26 cellular contexts compared by ENCODE assay signal in the genomic region with DNA sequence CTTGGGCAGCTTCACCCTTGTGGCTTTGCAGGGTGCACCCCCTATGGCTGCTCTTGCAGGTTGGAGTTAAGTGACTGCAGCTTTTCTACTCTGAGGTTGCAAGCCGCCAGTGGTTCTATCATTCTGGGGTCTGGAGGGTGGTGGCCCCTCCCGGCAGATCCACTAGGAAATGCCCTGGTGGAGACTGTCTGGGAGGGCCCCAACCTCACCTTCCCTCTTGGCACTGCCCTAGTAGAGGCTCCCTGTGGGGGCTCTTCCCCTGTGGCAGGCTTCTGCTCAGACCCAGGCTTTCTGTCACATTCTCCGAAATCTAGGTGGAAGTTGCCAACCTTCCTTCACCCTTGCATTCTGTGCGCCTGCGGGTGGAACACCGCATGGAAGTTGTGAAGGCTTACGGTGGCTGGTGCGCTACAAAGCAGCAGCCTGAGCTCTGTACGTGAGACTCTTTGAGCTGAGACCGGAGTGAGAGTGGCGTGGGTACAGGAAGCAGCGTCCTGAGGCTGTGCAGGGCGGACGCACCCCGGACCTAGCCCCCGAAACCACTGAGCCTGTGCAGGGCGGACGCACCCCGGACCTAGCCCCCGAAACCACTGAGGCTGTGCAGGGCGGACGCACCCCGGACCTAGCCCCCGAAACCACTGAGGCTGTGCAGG.
"Had no signal": no experiment of that assay in that cellular context is flagged by ENCODE, and none has a peak within 500 bp of the region (broad histone marks: within the 10 kb centered on the region; RNA-seq: fewer than 3 reads in every experiment).

No MANE protein-coding gene starts in this region.

- H3K9me3 ChIP-seq: esophagus squamous epithelium, gastroesophageal sphincter, lower lobe of right lung had no signal

- FAIRE-seq: colon, endometrium, frontal cortex had no signal

- H3K36me3 ChIP-seq: esophagus squamous epithelium, gastroesophageal sphincter, heart left ventricle, left lung, lower lobe of right lung had no signal

- H3K4me3 Mint-ChIP-seq: dendritic cell treated with granulocyte-macrophage colony-stimulating factor and Interleukin-4, amounts not matched to agents 40 ng/mL and 50 ng/mL, for 4 days; effector memory CD8-positive, alpha-beta T cell; endodermal cell; immature natural killer cell; mesothelial cell of epicardium had no signal

- H3K27ac ChIP-seq: epithelial cell of prostate, esophagus squamous epithelium, gastroesophageal sphincter, heart left ventricle, hepatocyte, left lung, lower lobe of right lung had no signal

- H3K79me2 ChIP-seq: hepatocyte had no signal

- H3K27me3 Mint-ChIP-seq: dendritic cell treated with granulocyte-macrophage colony-stimulating factor and Interleukin-4, amounts not matched to agents 40 ng/mL and 50 ng/mL, for 4 days; effector memory CD8-positive, alpha-beta T cell had no signal

- H3K27me3 ChIP-seq: esophagus squamous epithelium, gastroesophageal sphincter, heart left ventricle, hepatocyte, left lung had no signal

- H3K4me2 ChIP-seq: hepatocyte had no signal

- ATAC-seq: effector memory CD8-positive, alpha-beta T cell; esophagus mucosa; gastroesophageal sphincter; heart left ventricle; left cardiac atrium; left lung; left ventricle myocardium superior; lower lobe of right lung; mucosa of descending colon had no signal

- H3K27ac Mint-ChIP-seq: dendritic cell treated with granulocyte-macrophage colony-stimulating factor and Interleukin-4, amounts not matched to agents 40 ng/mL and 50 ng/mL, for 4 days; effector memory CD8-positive, alpha-beta T cell; endodermal cell; immature natural killer cell; mesothelial cell of epicardium had no signal

- H3K4me3 ChIP-seq: esophagus squamous epithelium, gastroesophageal sphincter, heart left ventricle, hepatocyte, left lung, lower lobe of right lung, mucosa of descending colon had no signal

- DNase-seq: cortex of kidney; effector CD8-positive, alpha-beta T cell; effector memory CD8-positive, alpha-beta T cell; endodermal cell; erythroblast; esophagus squamous epithelium; foreskin fibroblast; heart left ventricle; hypothalamus; immature natural killer cell; islet precursor cell; left cardiac atrium; left lung; left ventricle myocardium superior; lower lobe of right lung; mesenchymal stem cell; mucosa of descending colon had no signal

- H3K4me1 ChIP-seq: esophagus squamous epithelium, gastroesophageal sphincter, heart left ventricle, left lung, lower lobe of right lung had no signal

- H2AFZ ChIP-seq: hepatocyte had no signal

- H3K4me1 Mint-ChIP-seq: endodermal cell, immature natural killer cell, mesothelial cell of epicardium had no signal
